Comparison of ENCODE assay signal across 8 cellular contexts in genomic region chr1:7770939-7771672, GRCh38. TPM values are rescaled to one million over a fixed set of nuclear protein-coding genes. Genes with fewer than 3 reads are reported as not detected.
DNase-seq lines count a peak whose midpoint lies in the region; ATAC-seq lines count a peak whose summit lies in the region.

VAMP3 (plus strand) TSS chr1:7771296; CDS start chr1:7771384, 88 bp downstream.

- peak; percentile 72 for ATAC-seq in HG02938 (IDR thresholded peaks at IDR 0.05; ENCODE audit: unreplicated experiment)

- DNase-seq in NCI-H187 (lab: John Stamatoyannopoulos, UW) (peak; percentile 4 to 34), NCI-H187 treated with DMSO at 0.1 percent for 48 hours (lab: John Stamatoyannopoulos, UW) (no peak), NCI-H345 (lab: John Stamatoyannopoulos, UW) (peak; percentile 85), cerebellum (ENCODE audit: low spot score) (peak; percentile 96), kidney glomerular epithelial cell (lab: John Stamatoyannopoulos, UW) (peak; percentile 58)
- DNase-seq in activated CD4-positive, alpha-beta T cell treated with anti-CD3 and anti-CD28 coated beads for 1 hour = peak; percentile 77
- DNase-seq in stimulated activated CD4-positive, alpha-beta T cell treated with anti-CD3 and anti-CD28 coated beads, Interleukin-1b, Interleukin-23, amount 100 ng/mL, for 1 hour (ENCODE audit: low read depth in 2 of 2) = peak; percentile 67 to 88

RNA-seq across cellular contexts. Expression of gene VAMP3, which starts in this region (rescaled TPM):
- total RNA-seq in cerebellum = 33.6 TPM
